In genomic region chr7:37916673-37917660, GRCh38 we compare ENCODE assay signal across 7 cellular contexts. TPM values are rescaled to one million over a fixed set of nuclear protein-coding genes. Genes with fewer than 3 reads are reported as not detected.
DNase-seq lines count a peak whose midpoint lies in the region; ATAC-seq and TF ChIP-seq lines count a peak whose summit lies in the region.

TSS of gene SFRP4 (minus strand) at chr7:37916817. CDS start at chr7:37916537, 280 bp downstream.

- DNase-seq in GM04504 (ENCODE audit: low read depth): peak; percentile 47
- DNase-seq in HCT116 (ENCODE audit: low read depth, low spot score): peak; percentile 34
- peak; percentile 19 for DNase-seq in NCI-H2171 (lab: John Stamatoyannopoulos, UW)
- DNase-seq in activated naive CD8-positive, alpha-beta T cell treated with anti-CD3 and anti-CD28 coated beads, Interleukin-2, amount 10 ng/mL, durations not matched to agents 7 days and 5 days: no peak
- DNase-seq in cardiac muscle cell (ENCODE audit: low read depth in 1 of 2, low spot score in 1 of 2): peak; percentile 75 to 81
- DNase-seq in osteocyte (ENCODE audit: extremely low spot score, unreplicated experiment): no peak

- no peaks in the 10 kb centered on the region for H4K20me1 ChIP-seq in HCT116 (ENCODE audit: insufficient read depth)

- RAD21 ChIA-PET in HCT116 (lab: Charles Lee; ENCODE audit: low non-redundant PET in 1 of 2, low total read pairs in 2 of 2, uncharacterized antibody in 2 of 2, unreplicated experiment in 2 of 2): interaction anchor here in 1 of 2 experiments (0.6 kb wide), 1 partner anchor 90 kb away, joined by 3 read pairs; no protein-coding TSS in a partner anchor

- peaks cover 9 to 14% of the 10 kb centered on the region in 2 experiments; a peak in 2 of 4 replicates for H3K4me1 ChIP-seq in HCT116 (ENCODE audit: control insufficient read depth in 1 of 2, insufficient read depth in 2 of 2, low read length in 2 of 2)
- peaks cover 9% of the 10 kb centered on the region for H3K4me1 ChIP-seq in cardiac muscle cell (ENCODE audit: low read depth)

- H2AFZ ChIP-seq in HCT116 (ENCODE audit: low read depth, low read length, poor library complexity, severe bottlenecking): peak within 1 kb of the TSS; percentile 80

- POLR2A ChIA-PET in HCT116 (lab: Charles Lee): no interaction called here
- POLR2A ChIA-PET in activated naive CD8-positive, alpha-beta T cell treated with anti-CD3 and anti-CD28 coated beads, Interleukin-2, amount 10 ng/mL, durations not matched to agents 7 days and 5 days (lab: Charles Lee): no interaction called here

- peak within 1 kb of the TSS; percentile 51 for H3K4me3 Mint-ChIP-seq in activated naive CD8-positive, alpha-beta T cell treated with anti-CD3 and anti-CD28 coated beads, Interleukin-2, amount 10 ng/mL, durations not matched to agents 7 days and 5 days
- H3K4me3 Mint-ChIP-seq in osteocyte (ENCODE audit: unreplicated experiment): peak within 1 kb of the TSS; percentile 68

- H3K9me2 ChIP-seq in HCT116 (ENCODE audit: insufficient read depth): no peaks in the 10 kb centered on the region

- H3K4me2 ChIP-seq in HCT116 (ENCODE audit: low read length): peak within 1 kb of the TSS; percentile 71

- H3K9ac ChIP-seq in HCT116 (ENCODE audit: low read length): no peak within 1 kb of the TSS

- H3K9me3 ChIP-seq in HCT116 (ENCODE audit: control insufficient read depth in 1 of 2, insufficient read depth in 1 of 2, low read depth in 1 of 2, low read length in 2 of 2) (no peaks in the 10 kb centered on the region), cardiac muscle cell (ENCODE audit: low read depth) (no peaks in the 10 kb centered on the region)

- H3K36me3 ChIP-seq in HCT116 (ENCODE audit: control insufficient read depth in 1 of 2, insufficient read depth in 2 of 2, low read length in 2 of 2) (no peaks in the 10 kb centered on the region), cardiac muscle cell (no peaks in the 10 kb centered on the region)

- peaks cover 4% of the 10 kb centered on the region for H3K79me2 ChIP-seq in HCT116 (ENCODE audit: insufficient read depth, low read length)

- intact Hi-C loops in HCT116 (cut with micrococcal nuclease): loop anchor here (5.0 kb wide), 1 partner anchor 305 kb away; no protein-coding TSS in a partner anchor

- ATAC-seq in HCT116: peak; percentile 67
- no peak for ATAC-seq in activated naive CD8-positive, alpha-beta T cell treated with anti-CD3 and anti-CD28 coated beads, Interleukin-2, amount 10 ng/mL, durations not matched to agents 7 days and 5 days (ENCODE audit: low read depth)
- ATAC-seq in HG03025 (IDR thresholded peaks at IDR 0.05; ENCODE audit: low FRiP score, unreplicated experiment): no peak

- H3K4me3 ChIP-seq in HCT116 (replicated peaks in 1 of 2; ENCODE audit: low read depth in 1 of 2, low read length in 2 of 2) (peak within 1 kb of the TSS; percentile 12 to 35), cardiac muscle cell (peak within 1 kb of the TSS; percentile 49)

- H3K27ac ChIP-seq in HCT116 (ENCODE audit: low read depth, low read length): no peak within 1 kb of the TSS
- no peak within 1 kb of the TSS for H3K27ac ChIP-seq in cardiac muscle cell

- TF ChIP-seq RAD21 in HCT116 (IDR thresholded peaks at IDR 0.05; ENCODE audit: low read depth): peak; percentile 55

- no peaks in the 10 kb centered on the region for H3K36me3 Mint-ChIP-seq in activated naive CD8-positive, alpha-beta T cell treated with anti-CD3 and anti-CD28 coated beads, Interleukin-2, amount 10 ng/mL, durations not matched to agents 7 days and 5 days
- H3K36me3 Mint-ChIP-seq in osteocyte (ENCODE audit: unreplicated experiment): no peaks in the 10 kb centered on the region

- TF ChIP-seq CTCF in HCT116 (IDR thresholded peaks at IDR 0.05 in 2 of 3, conservative IDR thresholded peaks at IDR 0.05 in 1 of 3; ENCODE audit: borderline replicate concordance in 1 of 3, insufficient read depth in 1 of 3, low read depth in 2 of 3, low read length in 2 of 3): peak; percentile 43 to 68 (median 65); a peak in 5 of 6 replicates
- TF ChIP-seq CTCF in cardiac muscle cell (IDR thresholded peaks at IDR 0.05; ENCODE audit: low read depth, low read length): peak; percentile 77
- TF ChIP-seq CTCF in osteocyte (IDR thresholded peaks at IDR 0.05): peak; percentile 75

- no TSS peak for BruUV-seq in HCT116 (replicated peaks; lab: Mats Ljungman, UMichigan)

- no peak for TF ChIP-seq POLR2A in HCT116 (IDR thresholded peaks at IDR 0.05; ENCODE audit: borderline replicate concordance, extremely low read depth, insufficient read depth, insufficient read length)

- H3K4me1 Mint-ChIP-seq in activated naive CD8-positive, alpha-beta T cell treated with anti-CD3 and anti-CD28 coated beads, Interleukin-2, amount 10 ng/mL, durations not matched to agents 7 days and 5 days: peaks cover 10% of the 10 kb centered on the region
- H3K4me1 Mint-ChIP-seq in osteocyte (ENCODE audit: unreplicated experiment): peaks cover 33% of the 10 kb centered on the region

- H3K27me3 ChIP-seq in HCT116 (ENCODE audit: insufficient read depth, low read length): peaks cover 3% of the 10 kb centered on the region; the same call in 1 of the 2 replicates
- H3K27me3 ChIP-seq in cardiac muscle cell: peaks cover 74% of the 10 kb centered on the region

- H3K9me3 Mint-ChIP-seq in activated naive CD8-positive, alpha-beta T cell treated with anti-CD3 and anti-CD28 coated beads, Interleukin-2, amount 10 ng/mL, durations not matched to agents 7 days and 5 days: no peaks in the 10 kb centered on the region
- H3K9me3 Mint-ChIP-seq in osteocyte (ENCODE audit: unreplicated experiment): no peaks in the 10 kb centered on the region

- peaks cover 77% of the 10 kb centered on the region for H3K27me3 Mint-ChIP-seq in activated naive CD8-positive, alpha-beta T cell treated with anti-CD3 and anti-CD28 coated beads, Interleukin-2, amount 10 ng/mL, durations not matched to agents 7 days and 5 days
- peaks cover 45% of the 10 kb centered on the region for H3K27me3 Mint-ChIP-seq in osteocyte (ENCODE audit: unreplicated experiment)

- CTCF ChIA-PET in HCT116 (lab: Charles Lee): interaction anchor here (0.6 to 2.5 kb wide), 10 partner anchors 9 to 452 kb away, joined by 3 to 14 read pairs (median 6); no protein-coding TSS in a partner anchor

- H3K27ac Mint-ChIP-seq in activated naive CD8-positive, alpha-beta T cell treated with anti-CD3 and anti-CD28 coated beads, Interleukin-2, amount 10 ng/mL, durations not matched to agents 7 days and 5 days: no peak within 1 kb of the TSS
- H3K27ac Mint-ChIP-seq in osteocyte (ENCODE audit: unreplicated experiment): no peak within 1 kb of the TSS

TF ChIP-seq in HCT116, 20 proteins besides CTCF, POLR2A, EP300 and RAD21 (continues in another document):
- TF ChIP-seq POLR2AphosphoS5 (IDR thresholded peaks at IDR 0.05; ENCODE audit: low read depth, low read length) (no peak), ELF1 (IDR thresholded peaks at IDR 0.05; ENCODE audit: borderline replicate concordance, low read depth) (no peak), EZH2phosphoT487 (IDR thresholded peaks at IDR 0.05; ENCODE audit: borderline replicate concordance) (no peak), CBX3 (IDR thresholded peaks at IDR 0.05; ENCODE audit: low read depth) (no peak), TCF7L2 (IDR thresholded peaks at IDR 0.05; ENCODE audit: borderline replicate concordance, extremely low read depth, insufficient read depth, insufficient read length) (no peak), MAX (IDR thresholded peaks at IDR 0.05) (no peak), ZFX (IDR thresholded peaks at IDR 0.05) (no peak)
- TF ChIP-seq, protein P1, sequence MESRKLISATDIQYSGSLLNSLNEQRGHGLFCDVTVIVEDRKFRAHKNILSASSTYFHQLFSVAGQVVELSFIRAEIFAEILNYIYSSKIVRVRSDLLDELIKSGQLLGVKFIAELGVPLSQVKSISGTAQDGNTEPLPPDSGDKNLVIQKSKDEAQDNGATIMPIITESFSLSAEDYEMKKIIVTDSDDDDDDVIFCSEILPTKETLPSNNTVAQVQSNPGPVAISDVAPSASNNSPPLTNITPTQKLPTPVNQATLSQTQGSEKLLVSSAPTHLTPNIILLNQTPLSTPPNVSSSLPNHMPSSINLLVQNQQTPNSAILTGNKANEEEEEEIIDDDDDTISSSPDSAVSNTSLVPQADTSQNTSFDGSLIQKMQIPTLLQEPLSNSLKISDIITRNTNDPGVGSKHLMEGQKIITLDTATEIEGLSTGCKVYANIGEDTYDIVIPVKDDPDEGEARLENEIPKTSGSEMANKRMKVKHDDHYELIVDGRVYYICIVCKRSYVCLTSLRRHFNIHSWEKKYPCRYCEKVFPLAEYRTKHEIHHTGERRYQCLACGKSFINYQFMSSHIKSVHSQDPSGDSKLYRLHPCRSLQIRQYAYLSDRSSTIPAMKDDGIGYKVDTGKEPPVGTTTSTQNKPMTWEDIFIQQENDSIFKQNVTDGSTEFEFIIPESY (IDR thresholded peaks at IDR 0.05; ENCODE audit: extremely low read depth, insufficient replicate concordance, low read length): no peak

RNA-seq across cellular contexts. Expression of gene SFRP4, which starts in this region (rescaled TPM):
- total RNA-seq in HCT116 (2021; ENCODE audit: unreplicated experiment) (0.25 TPM), cardiac muscle cell (4.6 and 4.7 TPM in 2 replicates), osteocyte (0.16 TPM in 1 of 2 replicates, not detected in the other)
- not detected in 2 replicates for polyA plus RNA-seq in HCT116 (2012)
- total RNA-seq in activated naive CD8-positive, alpha-beta T cell treated with anti-CD3 and anti-CD28 coated beads, Interleukin-2, amount 10 ng/mL, durations not matched to agents 7 days and 5 days: not detected
- 7.5 and 8.6 TPM in 2 replicates for polyA plus RNA-seq in cardiac muscle cell

Comparison
In these comparisons a context has a peak if more than half of its experiments do, and no peak if none do; other contexts are left out.
1. Peak in DNase-seq, ATAC-seq, H3K4me3 ChIP-seq and H3K4me2 ChIP-seq in HCT116; RNA of the gene not detected or under 1 TPM.
2. DNase-seq: peak in GM04504 (single experiment), NCI-H2171 (single experiment) and cardiac muscle cell (2 of 2); none in activated naive CD8-positive, alpha-beta T cell treated with anti-CD3 and anti-CD28 coated beads, Interleukin-2, amount 10 ng/mL, durations not matched to agents 7 days and 5 days (single experiment) and osteocyte (single experiment).
3. Peak in every context shown above with its lines, with median percentiles within 50 percentile points of each other: CTCF ChIP-seq.